10 cellular contexts compared by ENCODE assay signal in the genomic region with DNA sequence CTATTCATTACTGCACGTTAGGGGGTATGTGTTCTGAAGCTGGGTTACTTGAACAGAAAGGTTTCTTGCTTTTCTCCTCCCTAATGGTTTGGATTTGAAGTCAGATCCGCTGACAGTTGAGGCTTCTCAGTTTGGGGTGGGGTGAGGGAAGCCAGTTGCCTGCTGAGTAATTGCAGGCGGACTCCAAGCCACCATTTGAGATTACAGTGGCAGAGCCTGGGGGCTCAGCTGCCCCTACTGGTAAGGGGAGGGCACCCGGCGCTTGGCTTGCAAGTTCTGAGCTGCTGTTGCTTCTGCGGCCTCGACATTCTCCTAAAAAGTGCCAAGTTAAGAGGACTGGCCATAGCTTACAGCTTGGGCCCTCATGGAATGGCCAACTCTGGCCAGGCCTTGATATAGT. TPM values are rescaled to one million over a fixed set of nuclear protein-coding genes. Genes with fewer than 3 reads are reported as not detected.
DNase-seq lines count a peak whose midpoint lies in the region; ATAC-seq and TF ChIP-seq lines count a peak whose summit lies in the region.
"Had no signal": no experiment of that assay in that cellular context is flagged by ENCODE, and none has a peak within 500 bp of the region (broad histone marks: within the 10 kb centered on the region; RNA-seq: fewer than 3 reads in every experiment).

No MANE protein-coding gene starts in this region.

- no peak for ATAC-seq in activated naive CD4-positive, alpha-beta T cell treated with anti-CD3 and anti-CD28 coated beads, Interleukin-2, amount 50 U/mL, for 72 hours
- peak in 1 of 4 donors; percentile 8 for ATAC-seq in right lobe of liver
- ATAC-seq in HG03095 (IDR thresholded peaks at IDR 0.05; ENCODE audit: unreplicated experiment) = no peak
- ATAC-seq in GM21367 (IDR thresholded peaks at IDR 0.05; ENCODE audit: unreplicated experiment) = no peak
- no peak for ATAC-seq in HG03469 (IDR thresholded peaks at IDR 0.05; ENCODE audit: unreplicated experiment)

- no peaks in the 10 kb centered on the region for H3K9me3 Mint-ChIP-seq in activated naive CD4-positive, alpha-beta T cell treated with anti-CD3 and anti-CD28 coated beads, Interleukin-2, amount 50 U/mL, for 24 hours
- H3K9me3 Mint-ChIP-seq in activated naive CD4-positive, alpha-beta T cell treated with anti-CD3 and anti-CD28 coated beads, Interleukin-2, amount 50 U/mL, for 72 hours = no peaks in the 10 kb centered on the region
- H3K9me3 Mint-ChIP-seq in activated naive CD8-positive, alpha-beta T cell (ENCODE audit: low read depth) = no peaks in the 10 kb centered on the region

- no peak for TF ChIP-seq CTCF in right lobe of liver (IDR thresholded peaks at IDR 0.05)

- TF ChIP-seq POLR2A in right lobe of liver (IDR thresholded peaks at IDR 0.05) = no peak

- H3K4me1 ChIP-seq in right lobe of liver = peaks cover 0 to 21% (median under 1%) of the 10 kb centered on the region in 4 donors
- peaks cover 2% of the 10 kb centered on the region for H3K4me1 ChIP-seq in urinary bladder (ENCODE audit: insufficient read depth)

- H3K4me3 Mint-ChIP-seq in activated naive CD4-positive, alpha-beta T cell treated with anti-CD3 and anti-CD28 coated beads, Interleukin-2, amount 50 U/mL, for 24 hours = peak overlapping the region; percentile 36
- H3K4me3 Mint-ChIP-seq in activated naive CD8-positive, alpha-beta T cell = peak overlapping the region; percentile 52

- H3K4me3 ChIP-seq in right lobe of liver (peak overlapping the region; percentile 73 to 85 (median 73)), urinary bladder (ENCODE audit: low read depth, low read length) (peak overlapping the region; percentile 51)

- no peak overlapping the region for H3K27ac Mint-ChIP-seq in activated naive CD4-positive, alpha-beta T cell treated with anti-CD3 and anti-CD28 coated beads, Interleukin-2, amount 50 U/mL, for 24 hours
- H3K27ac Mint-ChIP-seq in activated naive CD4-positive, alpha-beta T cell treated with anti-CD3 and anti-CD28 coated beads, Interleukin-2, amount 50 U/mL, for 72 hours = no peak overlapping the region
- H3K27ac Mint-ChIP-seq in activated naive CD8-positive, alpha-beta T cell = no peak overlapping the region

- peaks cover 46% of the 10 kb centered on the region for H3K4me1 Mint-ChIP-seq in activated naive CD4-positive, alpha-beta T cell treated with anti-CD3 and anti-CD28 coated beads, Interleukin-2, amount 50 U/mL, for 24 hours
- peaks cover 43% of the 10 kb centered on the region for H3K4me1 Mint-ChIP-seq in activated naive CD8-positive, alpha-beta T cell (ENCODE audit: low read depth)

- H3K27me3 ChIP-seq in right lobe of liver = no peaks in the 10 kb centered on the region

- intact Hi-C loops in right lobe of liver (cut with DNase I) = no loop called here

- WGBS in right lobe of liver (ENCODE audit: insufficient coverage, low coverage, low lambda C conversion rate, missing lambda C conversion rate) = 83% methylated on average over 3 of the region's 7 CpGs
- WGBS in urinary bladder = 86% methylated on average over 7 of the region's 7 CpGs

- DNase-seq in activated naive CD4-positive, alpha-beta T cell treated with anti-CD3 and anti-CD28 coated beads, Interleukin-2, amount 50 U/mL, for 72 hours (ENCODE audit: low spot score in 2 of 2) = no peak
- no peak for DNase-seq in right lobe of liver
- DNase-seq: NCI-H1694 had no signal

- H3K27ac ChIP-seq in right lobe of liver (peak overlapping the region in 1 of 3 donors; percentile 84), urinary bladder (ENCODE audit: low read depth) (no peak overlapping the region)
- H3K27ac ChIP-seq: C4-2B had no signal

- H3K36me3 ChIP-seq in right lobe of liver (no peaks in the 10 kb centered on the region), urinary bladder (ENCODE audit: insufficient read depth) (no peaks in the 10 kb centered on the region)

- peaks cover 32% of the 10 kb centered on the region for H3K27me3 Mint-ChIP-seq in activated naive CD4-positive, alpha-beta T cell treated with anti-CD3 and anti-CD28 coated beads, Interleukin-2, amount 50 U/mL, for 24 hours
- H3K27me3 Mint-ChIP-seq in activated naive CD8-positive, alpha-beta T cell = peaks cover 39% of the 10 kb centered on the region

- H3K36me3 Mint-ChIP-seq in activated naive CD4-positive, alpha-beta T cell treated with anti-CD3 and anti-CD28 coated beads, Interleukin-2, amount 50 U/mL, for 24 hours = no peaks in the 10 kb centered on the region
- no peaks in the 10 kb centered on the region for H3K36me3 Mint-ChIP-seq in activated naive CD4-positive, alpha-beta T cell treated with anti-CD3 and anti-CD28 coated beads, Interleukin-2, amount 50 U/mL, for 72 hours
- no peaks in the 10 kb centered on the region for H3K36me3 Mint-ChIP-seq in activated naive CD8-positive, alpha-beta T cell

- no peaks in the 10 kb centered on the region for H3K9me3 ChIP-seq in right lobe of liver

RNA-seq across cellular contexts. Expression of a gene that starts 2.0 kb away (rescaled TPM):
- not detected for total RNA-seq in activated naive CD4-positive, alpha-beta T cell treated with anti-CD3 and anti-CD28 coated beads, Interleukin-2, amount 50 U/mL, for 72 hours
- total RNA-seq in right lobe of liver (under 1 TPM in 5 of 6 experiments, not detected in 1; 0.20 to 1.00 (median 0.26) TPM), urinary bladder (15.1 TPM)
- polyA plus RNA-seq in urinary bladder = 7.6 TPM
